In genomic region chr19:15331419-15332310, GRCh38 we compare ENCODE assay signal across 8 cellular contexts. TPM values are rescaled to one million over a fixed set of nuclear protein-coding genes. Genes with fewer than 3 reads are reported as not detected.
DNase-seq lines count a peak whose midpoint lies in the region; ATAC-seq and TF ChIP-seq lines count a peak whose summit lies in the region.

No MANE protein-coding gene starts in this region.

- ATAC-seq in GM21515 (IDR thresholded peaks at IDR 0.05; ENCODE audit: unreplicated experiment) (peak; percentile 33), left lobe of liver (peak; percentile 60)

- no peaks in the 10 kb centered on the region for H3K9me3 ChIP-seq in CD8-positive, alpha-beta memory T cell (ENCODE audit: low read length)

- H3K36me3 ChIP-seq in CD8-positive, alpha-beta memory T cell (ENCODE audit: insufficient read depth, low read length) = no peaks in the 10 kb centered on the region

- CTCF ChIA-PET in CD8-positive, alpha-beta memory T cell (lab: Charles Lee) = interaction anchor here (1.3 kb wide), 2 partner anchors 47 to 87 kb away, joined by 4 to 5 read pairs; partner anchors contain the start of gene AKAP8L

- peak overlapping the region; percentile 90 to 98 (median 96) for H3K4me3 Mint-ChIP-seq in CD8-positive, alpha-beta memory T cell

- H3K27ac ChIP-seq in CD8-positive, alpha-beta memory T cell (ENCODE audit: low read depth, low read length) = peak overlapping the region; percentile 80

- TF ChIP-seq CTCF in LNCaP clone FGC (IDR thresholded peaks at IDR 0.05; ENCODE audit: control insufficient read depth, extremely low read depth, insufficient read depth) = no peak

- H3K9me3 Mint-ChIP-seq in CD8-positive, alpha-beta memory T cell = no peaks in the 10 kb centered on the region

- peaks cover 46 to 62% (median 49%) of the 10 kb centered on the region in 3 donors for H3K4me1 Mint-ChIP-seq in CD8-positive, alpha-beta memory T cell

- H3K27ac Mint-ChIP-seq in CD8-positive, alpha-beta memory T cell = peak overlapping the region; percentile 91 to 97 (median 95)

- peak overlapping the region; percentile 80 for H3K4me3 ChIP-seq in CD8-positive, alpha-beta memory T cell (ENCODE audit: low read length)
- H3K4me3 ChIP-seq in LNCaP clone FGC (ENCODE audit: low read depth, low read length) = peak overlapping the region; percentile 79

- POLR2A ChIA-PET in CD8-positive, alpha-beta memory T cell (lab: Charles Lee) = interaction anchor here (2.3 kb wide), 1 partner anchor 47 kb away, joined by 20 read pairs; the partner anchor contains the start of gene AKAP8

- peaks cover 45% of the 10 kb centered on the region for H3K4me1 ChIP-seq in CD8-positive, alpha-beta memory T cell (ENCODE audit: insufficient read depth, low read length)

- H3K36me3 Mint-ChIP-seq in CD8-positive, alpha-beta memory T cell = peaks cover 0 to 18% (median 3%) of the 10 kb centered on the region in 3 donors

- no peaks in the 10 kb centered on the region for H3K27me3 ChIP-seq in CD8-positive, alpha-beta memory T cell (ENCODE audit: insufficient read depth, low read length, poor library complexity, severe bottlenecking)

- peaks cover 0 to 4% of the 10 kb centered on the region in 2 donors for H3K27me3 Mint-ChIP-seq in CD8-positive, alpha-beta memory T cell

- peak; percentile 53 to 76 (median 65) for DNase-seq in CD8-positive, alpha-beta memory T cell
- DNase-seq in LNCaP clone FGC (ENCODE audit: low read depth) (no peak), left lobe of liver (ENCODE audit: low spot score) (peak; percentile 79), T1000 (lab: John Stamatoyannopoulos, UW) (no peak)
- DNase-seq in activated CD4-positive, CD25-positive, alpha-beta regulatory T cell (lab: John Stamatoyannopoulos, UW) = peak; percentile 34 to 58 (median 38)
- DNase-seq in central memory CD4-positive, alpha-beta T cell = peak; percentile 60
- DNase-seq in stimulated activated CD4-positive, alpha-beta T cell treated with anti-CD3 and anti-CD28 coated beads, Interleukin-2, amount 100 ng/mL, for 48 hours = peak; percentile 47 to 60

RNA-seq across cellular contexts. Expression of gene BRD4, which starts 0.7 kb away (rescaled TPM):
- total RNA-seq in CD8-positive, alpha-beta memory T cell = 100 to 1,000 TPM; 101 to 109 TPM
- polyA plus RNA-seq in CD8-positive, alpha-beta memory T cell = 35.3 TPM
- total RNA-seq in left lobe of liver = 46.1 TPM

RNA-seq across cellular contexts. Expression of gene AKAP8, which starts 47.9 kb away (rescaled TPM):
- 10 to 100 TPM; 48.6 to 59.8 TPM for total RNA-seq in CD8-positive, alpha-beta memory T cell
- polyA plus RNA-seq in CD8-positive, alpha-beta memory T cell = 22.3 TPM
- total RNA-seq in left lobe of liver = 24.7 TPM

Comparison
In these comparisons a context has a peak if more than half of its experiments do, and no peak if none do; other contexts are left out.
1. DNase-seq: peak in CD8-positive, alpha-beta memory T cell (5 of 5), activated CD4-positive, CD25-positive, alpha-beta regulatory T cell (4 of 4), central memory CD4-positive, alpha-beta T cell (single experiment), left lobe of liver (single experiment) and stimulated activated CD4-positive, alpha-beta T cell treated with anti-CD3 and anti-CD28 coated beads, Interleukin-2, amount 100 ng/mL, for 48 hours (2 of 2); none in LNCaP clone FGC (single experiment) and T1000 (single experiment).